ENCODE assay signal across 8 cellular contexts in the genomic region with DNA sequence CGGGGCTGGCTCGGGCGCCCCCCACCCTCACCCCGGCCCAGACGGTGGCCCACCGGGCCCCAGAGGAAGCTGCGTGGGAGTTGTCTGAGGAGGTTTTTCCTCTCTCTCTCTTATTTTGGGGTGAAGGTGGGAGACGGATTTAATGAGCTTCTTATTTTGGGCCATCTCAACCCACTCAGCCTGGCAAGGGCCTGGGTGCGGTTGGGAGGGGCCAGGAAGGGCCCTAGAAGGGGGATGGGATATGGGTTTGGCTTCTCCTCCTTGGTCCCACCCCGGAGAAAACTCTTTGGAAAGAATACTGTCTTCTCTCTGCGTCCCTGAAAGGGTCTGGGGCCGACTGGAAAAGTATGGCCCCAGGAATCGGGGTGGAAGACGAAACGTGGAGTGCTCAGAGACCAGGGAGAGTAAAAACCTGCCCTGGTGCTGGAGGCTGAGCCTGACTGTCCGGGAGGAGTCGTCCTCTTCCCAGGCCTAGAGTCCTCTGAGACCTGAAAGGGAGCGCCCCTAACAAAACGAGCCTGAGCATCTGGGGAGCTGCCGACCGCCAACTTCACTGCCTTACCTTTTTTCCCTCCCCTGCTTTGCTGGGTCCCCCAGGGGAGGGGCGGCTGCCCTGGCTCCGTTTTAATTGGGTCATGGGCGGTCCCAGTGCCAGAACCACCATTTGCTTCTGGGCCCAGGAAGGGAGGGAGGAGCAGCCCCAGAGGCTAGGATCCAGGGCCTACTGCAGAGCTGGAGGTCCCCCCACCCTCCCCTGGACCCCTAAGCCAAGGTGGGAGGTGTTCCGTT. TPM values are rescaled to one million over a fixed set of nuclear protein-coding genes. Genes with fewer than 3 reads are reported as not detected.
DNase-seq lines count a peak whose midpoint lies in the region; ATAC-seq and TF ChIP-seq lines count a peak whose summit lies in the region.

No MANE protein-coding gene starts in this region.

- H3F3A ChIP-seq in neural progenitor cell (ENCODE audit: low read depth) = peaks cover 36% of the 10 kb centered on the region

- H3K27me3 ChIP-seq in BLaER1 = peaks cover 57% of the 10 kb centered on the region
- H3K27me3 ChIP-seq in RWPE2 (ENCODE audit: insufficient read depth, poor library complexity, severe bottlenecking) = no peaks in the 10 kb centered on the region
- H3K27me3 ChIP-seq in neural progenitor cell = peaks cover 26% of the 10 kb centered on the region

- H3K4me1 ChIP-seq in BLaER1 (peaks cover 36% of the 10 kb centered on the region), RWPE2 (ENCODE audit: insufficient read depth, poor library complexity, severe bottlenecking) (peaks cover 23% of the 10 kb centered on the region), neural progenitor cell (peaks cover 9% of the 10 kb centered on the region)

- H2AFZ ChIP-seq in neural progenitor cell (replicated peaks) = peak overlapping the region; percentile 95

- no peak for DNase-seq in RWPE2 (ENCODE audit: low spot score)
- DNase-seq in fibroblast of mammary gland (ENCODE audit: low read depth) = peak; percentile 63
- no peak for DNase-seq in neural progenitor cell (ENCODE audit: low spot score)
- DNase-seq in superior temporal gyrus (ENCODE audit: extremely low spot score) = no peak
- no peak for DNase-seq in hippocampal formation (lab: John Stamatoyannopoulos, UW)

- no peak overlapping the region for H3K27ac Mint-ChIP-seq in neural progenitor cell

- H3K9me3 ChIP-seq in BLaER1 (no peaks in the 10 kb centered on the region), RWPE2 (ENCODE audit: severe bottlenecking) (no peaks in the 10 kb centered on the region), neural progenitor cell (ENCODE audit: low read depth) (no peaks in the 10 kb centered on the region)

- H3K4me2 ChIP-seq in BLaER1 (peak overlapping the region; percentile 74), neural progenitor cell (peak overlapping the region; percentile 90)

- H4K20me1 ChIP-seq in BLaER1 (peaks cover 33% of the 10 kb centered on the region), neural progenitor cell (ENCODE audit: low read depth) (no peaks in the 10 kb centered on the region)

- H3K36me3 Mint-ChIP-seq in neural progenitor cell = peaks cover 8% of the 10 kb centered on the region

- peaks cover 23% of the 10 kb centered on the region for H3K27me3 Mint-ChIP-seq in neural progenitor cell (ENCODE audit: insufficient read depth, low read depth)

- H3K4me3 Mint-ChIP-seq in neural progenitor cell = peak overlapping the region; percentile 93

- ATAC-seq in RWPE2 (ENCODE audit: low read depth) = peak; percentile 29
- no peak for ATAC-seq in HG02884 (IDR thresholded peaks at IDR 0.05; ENCODE audit: unreplicated experiment)
- no peak for ATAC-seq in HG02623 (IDR thresholded peaks at IDR 0.05; ENCODE audit: unreplicated experiment)

- H3K27ac ChIP-seq in BLaER1 = peak overlapping the region; percentile 55; the same call in 1 of the 2 replicates
- H3K27ac ChIP-seq in RWPE2 (ENCODE audit: poor library complexity, severe bottlenecking) = peak overlapping the region; percentile 98
- no peak overlapping the region for H3K27ac ChIP-seq in neural progenitor cell

- H3K79me2 ChIP-seq in neural progenitor cell (ENCODE audit: low read depth) = peaks cover 10% of the 10 kb centered on the region

- H3K4me3 ChIP-seq in BLaER1 (peak overlapping the region; percentile 63), RWPE2 (ENCODE audit: severe bottlenecking) (peak overlapping the region; percentile 93), fibroblast of mammary gland (ENCODE audit: control insufficient read depth, low read depth, low read length) (peak overlapping the region; percentile 95), neural progenitor cell (peak overlapping the region; percentile 72)

- TF ChIP-seq CTCF in RWPE2 (IDR thresholded peaks at IDR 0.05; ENCODE audit: poor library complexity, severe bottlenecking) (no peak), fibroblast of mammary gland (conservative IDR thresholded peaks at IDR 0.05; ENCODE audit: control insufficient read depth, insufficient read depth, low read depth, low read length) (no peak), neural progenitor cell (IDR thresholded peaks at IDR 0.05) (no peak)

- peaks cover 18% of the 10 kb centered on the region for H3K4me1 Mint-ChIP-seq in neural progenitor cell

- H3K9ac ChIP-seq in BLaER1 (peak overlapping the region; percentile 71; the same call in 1 of the 2 replicates), neural progenitor cell (no peak overlapping the region)

- H3K36me3 ChIP-seq in BLaER1 (peaks cover 30% of the 10 kb centered on the region), RWPE2 (ENCODE audit: low read depth) (peaks cover 77% of the 10 kb centered on the region), neural progenitor cell (no peaks in the 10 kb centered on the region)

- H3K9me3 Mint-ChIP-seq in neural progenitor cell = no peaks in the 10 kb centered on the region

RNA-seq across cellular contexts. Expression of a gene that starts 1.6 kb away (rescaled TPM):
- 15.1 and 25.2 TPM in 2 replicates for total RNA-seq in neural progenitor cell (ENCODE audit: low replicate concordance)

RNA-seq across cellular contexts. Expression of a gene that starts 8.3 kb away (rescaled TPM):
- total RNA-seq in neural progenitor cell (ENCODE audit: low replicate concordance) = 28.1 and 71.5 TPM in 2 replicates

RNA-seq across cellular contexts. Expression of a gene that starts 22.7 kb away (rescaled TPM):
- total RNA-seq in neural progenitor cell (ENCODE audit: low replicate concordance) = 2.8 and 5.6 TPM in 2 replicates

RNA-seq across cellular contexts. Expression of a gene that starts 33.6 kb away (rescaled TPM):
- total RNA-seq in neural progenitor cell (ENCODE audit: low replicate concordance) = 0.92 and 4.2 TPM in 2 replicates

RNA-seq across cellular contexts. Expression of a gene that starts 45.1 kb away (rescaled TPM):
- total RNA-seq in neural progenitor cell (ENCODE audit: low replicate concordance) = 1.7 and 3.3 TPM in 2 replicates
